In genomic region chr3:69013256-69014021, GRCh38 we compare ENCODE assay signal across 1 cellular context.
A peak's percentile ranks its signal among the peaks of the same experiment; 100 is the strongest.
TF ChIP-seq lines count a peak whose summit lies in the region.

Gene EOGT, minus strand, starts transcription at chr3:69013684. Its CDS starts 3,838 bp downstream, at chr3:69009846.

TF ChIP-seq in WTC11, 78 proteins besides CTCF, POLR2A, EP300 and RAD21 (continued from another document and continues in another):
- TF ChIP-seq MLX (CRISPR knock-in tag; IDR thresholded peaks at IDR 0.05) = no peak
- peak; percentile 83; the same call in 1 of the 2 replicates for TF ChIP-seq NFE2L1 (CRISPR knock-in tag; IDR thresholded peaks at IDR 0.05)
- no peak for TF ChIP-seq ELF4 (CRISPR knock-in tag; IDR thresholded peaks at IDR 0.05; ENCODE audit: low read depth)
- no peak for TF ChIP-seq MXD4 (CRISPR knock-in tag; IDR thresholded peaks at IDR 0.05; ENCODE audit: borderline replicate concordance)
- TF ChIP-seq ZNF281 (CRISPR knock-in tag; IDR thresholded peaks at IDR 0.05) = peak; percentile 80
- peak; percentile 70 for TF ChIP-seq GABPB1 (CRISPR knock-in tag; IDR thresholded peaks at IDR 0.05)
- TF ChIP-seq E2F1 (CRISPR knock-in tag; IDR thresholded peaks at IDR 0.05) = peak; percentile 87; the same call in 1 of the 2 replicates
- no peak for TF ChIP-seq GRHL2 (CRISPR knock-in tag; IDR thresholded peaks at IDR 0.05; ENCODE audit: insufficient replicate concordance, severe bottlenecking)
- peak; percentile 34; the same call in 1 of the 2 replicates for TF ChIP-seq ZNF671 (CRISPR knock-in tag; IDR thresholded peaks at IDR 0.05)
- no peak for TF ChIP-seq FOXJ3 (CRISPR knock-in tag; IDR thresholded peaks at IDR 0.05; ENCODE audit: borderline replicate concordance)
- TF ChIP-seq HMGA2 (CRISPR knock-in tag; IDR thresholded peaks at IDR 0.05) = no peak
- TF ChIP-seq ZNF219 (CRISPR knock-in tag; IDR thresholded peaks at IDR 0.05; ENCODE audit: borderline replicate concordance) = peak; percentile 60; the same call in 1 of the 2 replicates
- TF ChIP-seq PRDM15 (CRISPR knock-in tag; IDR thresholded peaks at IDR 0.05) = no peak
- TF ChIP-seq FOXP4 (CRISPR knock-in tag; IDR thresholded peaks at IDR 0.05) = peak; percentile 89
- no peak for TF ChIP-seq ZNF425 (CRISPR knock-in tag; conservative IDR thresholded peaks at IDR 0.05)
- peak; percentile 85 for TF ChIP-seq MYBL2 (CRISPR knock-in tag; IDR thresholded peaks at IDR 0.05)
- TF ChIP-seq TEAD1 (CRISPR knock-in tag; IDR thresholded peaks at IDR 0.05) = peak; percentile 62
- TF ChIP-seq ZMAT4 (CRISPR knock-in tag; IDR thresholded peaks at IDR 0.05) = no peak
- TF ChIP-seq ZNF263 (CRISPR knock-in tag; IDR thresholded peaks at IDR 0.05; ENCODE audit: low read depth) = peak; percentile 48
- TF ChIP-seq SMAD3 (CRISPR knock-in tag; IDR thresholded peaks at IDR 0.05; ENCODE audit: borderline replicate concordance) = 0 out of 2 replicates have a peak, but pooled peaks have one; percentile 20
- no peak for TF ChIP-seq IRF2 (CRISPR knock-in tag; IDR thresholded peaks at IDR 0.05; ENCODE audit: borderline replicate concordance, low read depth)
- 0 out of 2 replicates have a peak, but pooled peaks have one; percentile 64 for TF ChIP-seq EMX1 (CRISPR knock-in tag; IDR thresholded peaks at IDR 0.05)
- TF ChIP-seq ATF6 (CRISPR knock-in tag; IDR thresholded peaks at IDR 0.05) = no peak
- peak; percentile 84 for TF ChIP-seq HMGXB4 (CRISPR knock-in tag; IDR thresholded peaks at IDR 0.05)
- no peak for TF ChIP-seq ZNF396 (CRISPR knock-in tag; IDR thresholded peaks at IDR 0.05; ENCODE audit: borderline replicate concordance)
- peak; percentile 90 for TF ChIP-seq ZNF138 (CRISPR knock-in tag; conservative IDR thresholded peaks at IDR 0.05)
- peak; percentile 84 for TF ChIP-seq RELA (CRISPR knock-in tag; IDR thresholded peaks at IDR 0.05; ENCODE audit: borderline replicate concordance)
- TF ChIP-seq NR3C1 (CRISPR knock-in tag; conservative IDR thresholded peaks at IDR 0.05; ENCODE audit: low read depth) = no peak
- peak; percentile 94 for TF ChIP-seq FOXP1 (CRISPR knock-in tag; IDR thresholded peaks at IDR 0.05; ENCODE audit: borderline replicate concordance)
- TF ChIP-seq SMAD4 (CRISPR knock-in tag; IDR thresholded peaks at IDR 0.05) = peak; percentile 13; the same call in 1 of the 2 replicates
- no peak for TF ChIP-seq RORB (CRISPR knock-in tag; IDR thresholded peaks at IDR 0.05)
- TF ChIP-seq ZNF532 (CRISPR knock-in tag; IDR thresholded peaks at IDR 0.05; ENCODE audit: borderline replicate concordance) = no peak
